ENCODE assay signal across 8 cellular contexts in the genomic region with DNA sequence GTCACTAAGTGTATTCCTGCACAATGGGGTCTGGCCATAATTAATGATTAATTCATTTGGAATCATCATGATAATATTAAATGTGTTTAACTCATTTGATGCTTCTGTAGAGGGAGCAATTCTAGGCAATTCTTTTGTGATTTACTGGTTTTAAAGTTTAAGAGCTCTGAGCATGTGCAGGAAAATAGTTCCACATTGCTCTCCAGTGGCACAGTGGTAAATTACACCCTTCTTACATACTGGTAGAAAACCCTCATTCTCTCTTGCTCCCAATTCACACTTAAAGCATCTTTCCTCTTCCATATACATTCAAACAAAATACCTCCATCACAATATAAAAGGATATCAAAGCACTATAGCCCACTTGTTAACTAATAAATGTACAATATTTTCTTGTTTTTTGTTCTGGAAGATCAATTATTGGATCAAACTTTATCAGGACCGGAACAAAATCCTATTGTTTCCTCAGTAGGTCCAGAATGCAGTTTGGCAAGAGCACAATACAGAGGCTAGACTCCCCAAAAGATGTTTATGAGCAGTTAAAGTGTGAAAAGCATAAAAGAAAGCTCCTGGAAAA.
DNase-seq lines count a peak whose midpoint lies in the region; ATAC-seq and TF ChIP-seq lines count a peak whose summit lies in the region.

No MANE protein-coding gene starts in this region.

- H3K9me3 ChIP-seq in cardiac muscle cell (ENCODE audit: low read depth) (no peaks in the 10 kb centered on the region), adipocyte (ENCODE audit: control insufficient read depth, low read length) (peaks cover 4% of the 10 kb centered on the region), liver (ENCODE audit: control insufficient read depth in 4 of 4, low read length in 3 of 4) (no peaks in the 10 kb centered on the region)

- TF ChIP-seq CTCF in cardiac muscle cell (IDR thresholded peaks at IDR 0.05; ENCODE audit: low read depth, low read length) (peak; percentile 44), liver (IDR thresholded peaks at IDR 0.05; ENCODE audit: low read depth, low read length, missing input control) (peak; percentile 49)

- peak; percentile 65 to 75 for TF ChIP-seq RAD21 in liver (IDR thresholded peaks at IDR 0.05)

- DNase-seq in cardiac muscle cell (ENCODE audit: low read depth in 1 of 2, low spot score in 1 of 2) (peak; percentile 46 to 54), left cardiac atrium (no peak), LoVo (ENCODE audit: low spot score) (peak; percentile 25), adipocyte (ENCODE audit: low read depth) (peak; percentile 72)

- H3K36me3 ChIP-seq in cardiac muscle cell (no peaks in the 10 kb centered on the region), adipocyte (ENCODE audit: control insufficient read depth, insufficient read depth, low read length, severe bottlenecking) (no peaks in the 10 kb centered on the region), liver (ENCODE audit: control insufficient read depth in 4 of 4, insufficient read depth in 3 of 4, low read depth in 1 of 4, low read length in 3 of 4) (no peaks in the 10 kb centered on the region)

- ATAC-seq in left cardiac atrium (no peak), HG03159 (IDR thresholded peaks at IDR 0.05; ENCODE audit: unreplicated experiment) (no peak), HG03439 (IDR thresholded peaks at IDR 0.05; ENCODE audit: unreplicated experiment) (no peak), HG03457 (IDR thresholded peaks at IDR 0.05; ENCODE audit: unreplicated experiment) (no peak)

- H3K27me3 ChIP-seq in cardiac muscle cell (no peaks in the 10 kb centered on the region), adipocyte (replicated peaks; ENCODE audit: control insufficient read depth, insufficient read depth, low read length) (no peaks in the 10 kb centered on the region), liver (ENCODE audit: control insufficient read depth in 4 of 4, insufficient read depth in 4 of 4, low read length in 3 of 4) (no peaks in the 10 kb centered on the region)

- H3K27ac ChIP-seq in cardiac muscle cell (no peak overlapping the region), liver (ENCODE audit: low read depth in 1 of 2, low read length in 2 of 2) (no peak overlapping the region)

- no peaks in the 10 kb centered on the region for H3K4me1 ChIP-seq in cardiac muscle cell (ENCODE audit: low read depth)
- H3K4me1 ChIP-seq in adipocyte (ENCODE audit: control insufficient read depth, insufficient read depth, low read length), result no peaks in the 10 kb centered on the region
- H3K4me1 ChIP-seq in liver (ENCODE audit: control insufficient read depth in 4 of 4, insufficient read depth in 4 of 4, low read length in 3 of 4), result peaks cover 0 to 6% (median 4%) of the 10 kb centered on the region in 4 donors

- H3K4me3 ChIP-seq in cardiac muscle cell (no peak overlapping the region), adipocyte (ENCODE audit: low read length) (no peak overlapping the region), liver (ENCODE audit: low read depth in 1 of 3, low read length in 3 of 3) (no peak overlapping the region)

- no peak overlapping the region for H3K9ac ChIP-seq in adipocyte (ENCODE audit: low read length)
- no peak overlapping the region for H3K9ac ChIP-seq in liver (ENCODE audit: low read depth in 1 of 2, low read length in 2 of 2)

- 90% methylated on average over 1 of the region's 1 CpG for whole genome bisulfite sequencing in liver

- intact Hi-C loops in left cardiac atrium (cut with DNase I), result no loop called here

TF ChIP-seq in liver, 16 proteins besides CTCF, POLR2A, EP300 and RAD21:
- no peak for TF ChIP-seq FOXA2 (IDR thresholded peaks at IDR 0.05)
- no peak for TF ChIP-seq HNF4A (conservative IDR thresholded peaks at IDR 0.05)
- TF ChIP-seq, protein P1, sequence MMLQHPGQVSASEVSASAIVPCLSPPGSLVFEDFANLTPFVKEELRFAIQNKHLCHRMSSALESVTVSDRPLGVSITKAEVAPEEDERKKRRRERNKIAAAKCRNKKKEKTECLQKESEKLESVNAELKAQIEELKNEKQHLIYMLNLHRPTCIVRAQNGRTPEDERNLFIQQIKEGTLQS (IDR thresholded peaks at IDR 0.05), result no peak
- TF ChIP-seq TAF1 (conservative IDR thresholded peaks at IDR 0.05), result no peak
- TF ChIP-seq, protein P2, sequence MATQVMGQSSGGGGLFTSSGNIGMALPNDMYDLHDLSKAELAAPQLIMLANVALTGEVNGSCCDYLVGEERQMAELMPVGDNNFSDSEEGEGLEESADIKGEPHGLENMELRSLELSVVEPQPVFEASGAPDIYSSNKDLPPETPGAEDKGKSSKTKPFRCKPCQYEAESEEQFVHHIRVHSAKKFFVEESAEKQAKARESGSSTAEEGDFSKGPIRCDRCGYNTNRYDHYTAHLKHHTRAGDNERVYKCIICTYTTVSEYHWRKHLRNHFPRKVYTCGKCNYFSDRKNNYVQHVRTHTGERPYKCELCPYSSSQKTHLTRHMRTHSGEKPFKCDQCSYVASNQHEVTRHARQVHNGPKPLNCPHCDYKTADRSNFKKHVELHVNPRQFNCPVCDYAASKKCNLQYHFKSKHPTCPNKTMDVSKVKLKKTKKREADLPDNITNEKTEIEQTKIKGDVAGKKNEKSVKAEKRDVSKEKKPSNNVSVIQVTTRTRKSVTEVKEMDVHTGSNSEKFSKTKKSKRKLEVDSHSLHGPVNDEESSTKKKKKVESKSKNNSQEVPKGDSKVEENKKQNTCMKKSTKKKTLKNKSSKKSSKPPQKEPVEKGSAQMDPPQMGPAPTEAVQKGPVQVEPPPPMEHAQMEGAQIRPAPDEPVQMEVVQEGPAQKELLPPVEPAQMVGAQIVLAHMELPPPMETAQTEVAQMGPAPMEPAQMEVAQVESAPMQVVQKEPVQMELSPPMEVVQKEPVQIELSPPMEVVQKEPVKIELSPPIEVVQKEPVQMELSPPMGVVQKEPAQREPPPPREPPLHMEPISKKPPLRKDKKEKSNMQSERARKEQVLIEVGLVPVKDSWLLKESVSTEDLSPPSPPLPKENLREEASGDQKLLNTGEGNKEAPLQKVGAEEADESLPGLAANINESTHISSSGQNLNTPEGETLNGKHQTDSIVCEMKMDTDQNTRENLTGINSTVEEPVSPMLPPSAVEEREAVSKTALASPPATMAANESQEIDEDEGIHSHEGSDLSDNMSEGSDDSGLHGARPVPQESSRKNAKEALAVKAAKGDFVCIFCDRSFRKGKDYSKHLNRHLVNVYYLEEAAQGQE (IDR thresholded peaks at IDR 0.05), result no peak
- no peak for TF ChIP-seq RXRA (IDR thresholded peaks at IDR 0.05)
- no peak for TF ChIP-seq SP1 (IDR thresholded peaks at IDR 0.05)
- no peak for TF ChIP-seq JUND (IDR thresholded peaks at IDR 0.05)
- no peak for TF ChIP-seq YY1 (IDR thresholded peaks at IDR 0.05)
- TF ChIP-seq, protein P3, sequence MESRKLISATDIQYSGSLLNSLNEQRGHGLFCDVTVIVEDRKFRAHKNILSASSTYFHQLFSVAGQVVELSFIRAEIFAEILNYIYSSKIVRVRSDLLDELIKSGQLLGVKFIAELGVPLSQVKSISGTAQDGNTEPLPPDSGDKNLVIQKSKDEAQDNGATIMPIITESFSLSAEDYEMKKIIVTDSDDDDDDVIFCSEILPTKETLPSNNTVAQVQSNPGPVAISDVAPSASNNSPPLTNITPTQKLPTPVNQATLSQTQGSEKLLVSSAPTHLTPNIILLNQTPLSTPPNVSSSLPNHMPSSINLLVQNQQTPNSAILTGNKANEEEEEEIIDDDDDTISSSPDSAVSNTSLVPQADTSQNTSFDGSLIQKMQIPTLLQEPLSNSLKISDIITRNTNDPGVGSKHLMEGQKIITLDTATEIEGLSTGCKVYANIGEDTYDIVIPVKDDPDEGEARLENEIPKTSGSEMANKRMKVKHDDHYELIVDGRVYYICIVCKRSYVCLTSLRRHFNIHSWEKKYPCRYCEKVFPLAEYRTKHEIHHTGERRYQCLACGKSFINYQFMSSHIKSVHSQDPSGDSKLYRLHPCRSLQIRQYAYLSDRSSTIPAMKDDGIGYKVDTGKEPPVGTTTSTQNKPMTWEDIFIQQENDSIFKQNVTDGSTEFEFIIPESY (IDR thresholded peaks at IDR 0.05), result no peak
- TF ChIP-seq, protein P4, sequence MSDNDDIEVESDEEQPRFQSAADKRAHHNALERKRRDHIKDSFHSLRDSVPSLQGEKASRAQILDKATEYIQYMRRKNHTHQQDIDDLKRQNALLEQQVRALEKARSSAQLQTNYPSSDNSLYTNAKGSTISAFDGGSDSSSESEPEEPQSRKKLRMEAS (IDR thresholded peaks at IDR 0.05), result no peak
- TF ChIP-seq FOXA1 (IDR thresholded peaks at IDR 0.05), result no peak
TF ChIP-seq in liver: peak in this region for 0.
